8 cellular contexts compared by ENCODE assay signal in the genomic region with DNA sequence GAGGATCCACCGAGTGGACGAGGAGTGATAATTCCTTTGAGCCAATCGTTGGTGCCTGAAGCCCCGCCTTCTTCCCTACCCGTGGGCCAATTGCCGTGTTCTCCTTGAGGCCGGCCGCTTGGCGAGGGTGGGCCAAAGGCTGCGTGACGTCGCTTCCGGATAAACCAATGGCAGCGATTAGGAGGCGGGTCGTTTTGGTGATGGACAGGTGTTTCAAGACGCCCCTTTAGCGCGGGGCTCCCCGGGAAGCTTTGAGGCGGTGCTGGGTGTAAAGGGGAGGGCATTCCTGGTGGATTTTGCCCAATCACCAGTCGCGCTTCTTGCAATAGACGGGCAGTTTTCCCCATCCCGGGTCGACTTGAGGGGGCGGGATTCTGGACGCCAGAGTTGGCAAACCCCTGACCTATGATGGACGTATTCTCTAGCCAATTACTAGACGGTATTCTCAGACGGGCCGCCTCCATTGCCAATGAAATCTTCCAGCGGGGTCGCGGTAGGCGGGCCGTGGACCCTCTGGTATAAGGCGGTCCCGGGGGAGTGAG. TPM values are rescaled to one million over a fixed set of nuclear protein-coding genes. Genes with fewer than 3 reads are reported as not detected.
DNase-seq lines count a peak whose midpoint lies in the region; ATAC-seq and TF ChIP-seq lines count a peak whose summit lies in the region.

No MANE protein-coding gene starts in this region.

- no peaks in the 10 kb centered on the region for H3K9me3 Mint-ChIP-seq in activated naive CD8-positive, alpha-beta T cell treated with anti-CD3 and anti-CD28 coated beads for 36 hours
- H3K9me3 Mint-ChIP-seq in glutamatergic neuron (ENCODE audit: unreplicated experiment): peaks cover 7% of the 10 kb centered on the region

- H3K4me1 Mint-ChIP-seq in activated naive CD8-positive, alpha-beta T cell treated with anti-CD3 and anti-CD28 coated beads for 36 hours: peaks cover 27% of the 10 kb centered on the region
- H3K4me1 Mint-ChIP-seq in glutamatergic neuron (ENCODE audit: low read depth, unreplicated experiment): peaks cover 12% of the 10 kb centered on the region

- peak overlapping the region; percentile 99 for H3K27ac Mint-ChIP-seq in activated naive CD8-positive, alpha-beta T cell treated with anti-CD3 and anti-CD28 coated beads for 36 hours
- H3K27ac Mint-ChIP-seq in glutamatergic neuron (ENCODE audit: unreplicated experiment): peak overlapping the region; percentile 100

- DNase-seq in GM03348 (ENCODE audit: low spot score): peak; percentile 96
- DNase-seq in NCI-H1092 treated with DMSO at 0.1 percent for 48 hours (lab: John Stamatoyannopoulos, UW): peak; percentile 98
- peak; percentile 87 for DNase-seq in SKM-1 (lab: John Stamatoyannopoulos, UW; ENCODE audit: unreplicated experiment)
- peak; percentile 99 for DNase-seq in activated naive CD8-positive, alpha-beta T cell treated with anti-CD3 and anti-CD28 coated beads for 36 hours
- peak; percentile 98 for DNase-seq in glutamatergic neuron
- peak; percentile 99 for DNase-seq in omental fat pad (ENCODE audit: low spot score)
- DNase-seq in testis: peak; percentile 100

- H3K4me1 ChIP-seq in testis: peaks cover 42% of the 10 kb centered on the region

- peak overlapping the region; percentile 86 to 91 for H3K4me3 ChIP-seq in testis

- TF ChIP-seq POLR2A in testis (IDR thresholded peaks at IDR 0.05): no peak

- TF ChIP-seq CTCF in glutamatergic neuron (IDR thresholded peaks at IDR 0.05; ENCODE audit: partially characterized antibody, unreplicated experiment) (no peak), omental fat pad (IDR thresholded peaks at IDR 0.05) (no peak), testis (IDR thresholded peaks at IDR 0.05) (no peak)

- peak overlapping the region; percentile 79 to 96 for H3K27ac ChIP-seq in testis

- no peaks in the 10 kb centered on the region for H3K27me3 ChIP-seq in testis

- peak; percentile 59 for ATAC-seq in HG02623 (IDR thresholded peaks at IDR 0.05; ENCODE audit: unreplicated experiment)
- ATAC-seq in omental fat pad (ENCODE audit: low FRiP score): peak; percentile 87

- intact Hi-C loops in testis (cut with DNase I; ENCODE audit: low total_unique reads): no loop called here

- no peaks in the 10 kb centered on the region for H3K36me3 ChIP-seq in testis (ENCODE audit: low read depth, missing control alignments)

- WGBS in testis, 2 donors: 0 to 1% methylated on average over 37 to 39 of the region's 39 CpGs

- H3K4me3 Mint-ChIP-seq in activated naive CD8-positive, alpha-beta T cell treated with anti-CD3 and anti-CD28 coated beads for 36 hours: peak overlapping the region; percentile 92
- peak overlapping the region; percentile 99 for H3K4me3 Mint-ChIP-seq in glutamatergic neuron (ENCODE audit: unreplicated experiment)

- H3K9me3 ChIP-seq in testis: no peaks in the 10 kb centered on the region

- peaks cover 26% of the 10 kb centered on the region for H3K36me3 Mint-ChIP-seq in activated naive CD8-positive, alpha-beta T cell treated with anti-CD3 and anti-CD28 coated beads for 36 hours
- no peaks in the 10 kb centered on the region for H3K36me3 Mint-ChIP-seq in glutamatergic neuron (ENCODE audit: unreplicated experiment)

- peaks cover 4% of the 10 kb centered on the region for H3K27me3 Mint-ChIP-seq in activated naive CD8-positive, alpha-beta T cell treated with anti-CD3 and anti-CD28 coated beads for 36 hours
- peaks cover 6% of the 10 kb centered on the region for H3K27me3 Mint-ChIP-seq in glutamatergic neuron (ENCODE audit: unreplicated experiment)

RNA-seq across cellular contexts. Expression of a gene that starts 0.3 kb away (rescaled TPM):
- total RNA-seq in activated naive CD8-positive, alpha-beta T cell treated with anti-CD3 and anti-CD28 coated beads for 36 hours: 100 to 1,000 TPM; 538 to 547 TPM
- total RNA-seq in glutamatergic neuron (ENCODE audit: unreplicated experiment) (177 TPM), omental fat pad (100 to 1,000 TPM; 150 to 250 (median 170) TPM), testis (100 to 1,000 TPM; 192 to 272 TPM)
- 201 TPM for polyA plus RNA-seq in testis (ENCODE audit: insufficient read depth, low read depth, low replicate concordance)

RNA-seq across cellular contexts. Expression of a gene that starts 11.0 kb away (rescaled TPM):
- 10 to 100 TPM; 74.1 to 81.9 TPM for total RNA-seq in activated naive CD8-positive, alpha-beta T cell treated with anti-CD3 and anti-CD28 coated beads for 36 hours
- total RNA-seq in glutamatergic neuron (ENCODE audit: unreplicated experiment): 7.5 TPM
- 1 to 10 TPM; 3.6 to 9.2 (median 5.9) TPM for total RNA-seq in omental fat pad
- 10 to 100 TPM; 11.3 to 19.3 TPM for total RNA-seq in testis
- polyA plus RNA-seq in testis (ENCODE audit: insufficient read depth, low read depth, low replicate concordance): 17.3 TPM

RNA-seq across cellular contexts. Expression of a gene that starts 11.1 kb away (rescaled TPM):
- total RNA-seq in activated naive CD8-positive, alpha-beta T cell treated with anti-CD3 and anti-CD28 coated beads for 36 hours: 100 to 1,000 TPM in 1 of 2 experiments, 10 to 100 TPM in 1; 94.5 to 105 TPM
- total RNA-seq in glutamatergic neuron (ENCODE audit: unreplicated experiment) (40.1 TPM), omental fat pad (10 to 100 TPM; 32.4 to 62.7 (median 36.4) TPM), testis (10 to 100 TPM; 50.1 to 51.6 TPM)
- polyA plus RNA-seq in testis (ENCODE audit: insufficient read depth, low read depth, low replicate concordance): 34.9 TPM

RNA-seq across cellular contexts. Expression of a gene that starts 12.6 kb away (rescaled TPM):
- 10 to 100 TPM in 1 of 2 experiments, 1 to 10 TPM in 1; 9.5 to 12.0 TPM for total RNA-seq in activated naive CD8-positive, alpha-beta T cell treated with anti-CD3 and anti-CD28 coated beads for 36 hours
- total RNA-seq in glutamatergic neuron (ENCODE audit: unreplicated experiment) (3.2 TPM), omental fat pad (1 to 10 TPM; 1.2 to 3.4 (median 2.3) TPM), testis (1 to 10 TPM; 2.9 to 5.0 TPM)
- 2.2 TPM for polyA plus RNA-seq in testis (ENCODE audit: insufficient read depth, low read depth, low replicate concordance)

RNA-seq across cellular contexts. Expression of a gene that starts 14.2 kb away (rescaled TPM):
- total RNA-seq in activated naive CD8-positive, alpha-beta T cell treated with anti-CD3 and anti-CD28 coated beads for 36 hours: 1 to 10 TPM in 1 of 2 experiments, under 1 TPM in 1; 0.89 to 1.1 TPM
- 133 TPM for total RNA-seq in glutamatergic neuron (ENCODE audit: unreplicated experiment)
- 1 to 10 TPM; 1.8 to 5.9 (median 4.8) TPM for total RNA-seq in omental fat pad
- total RNA-seq in testis: 1 to 10 TPM; 8.8 to 9.8 TPM
- 17.1 TPM for polyA plus RNA-seq in testis (ENCODE audit: insufficient read depth, low read depth, low replicate concordance)

Comparison
In these comparisons a context has a peak if more than half of its experiments do, and no peak if none do; other contexts are left out.
1. Peak in every context shown above with its lines: DNase-seq, ATAC-seq, H3K4me3 ChIP-seq and H3K27ac ChIP-seq.